ENCODE assay signal across 8 cellular contexts in the genomic region with DNA sequence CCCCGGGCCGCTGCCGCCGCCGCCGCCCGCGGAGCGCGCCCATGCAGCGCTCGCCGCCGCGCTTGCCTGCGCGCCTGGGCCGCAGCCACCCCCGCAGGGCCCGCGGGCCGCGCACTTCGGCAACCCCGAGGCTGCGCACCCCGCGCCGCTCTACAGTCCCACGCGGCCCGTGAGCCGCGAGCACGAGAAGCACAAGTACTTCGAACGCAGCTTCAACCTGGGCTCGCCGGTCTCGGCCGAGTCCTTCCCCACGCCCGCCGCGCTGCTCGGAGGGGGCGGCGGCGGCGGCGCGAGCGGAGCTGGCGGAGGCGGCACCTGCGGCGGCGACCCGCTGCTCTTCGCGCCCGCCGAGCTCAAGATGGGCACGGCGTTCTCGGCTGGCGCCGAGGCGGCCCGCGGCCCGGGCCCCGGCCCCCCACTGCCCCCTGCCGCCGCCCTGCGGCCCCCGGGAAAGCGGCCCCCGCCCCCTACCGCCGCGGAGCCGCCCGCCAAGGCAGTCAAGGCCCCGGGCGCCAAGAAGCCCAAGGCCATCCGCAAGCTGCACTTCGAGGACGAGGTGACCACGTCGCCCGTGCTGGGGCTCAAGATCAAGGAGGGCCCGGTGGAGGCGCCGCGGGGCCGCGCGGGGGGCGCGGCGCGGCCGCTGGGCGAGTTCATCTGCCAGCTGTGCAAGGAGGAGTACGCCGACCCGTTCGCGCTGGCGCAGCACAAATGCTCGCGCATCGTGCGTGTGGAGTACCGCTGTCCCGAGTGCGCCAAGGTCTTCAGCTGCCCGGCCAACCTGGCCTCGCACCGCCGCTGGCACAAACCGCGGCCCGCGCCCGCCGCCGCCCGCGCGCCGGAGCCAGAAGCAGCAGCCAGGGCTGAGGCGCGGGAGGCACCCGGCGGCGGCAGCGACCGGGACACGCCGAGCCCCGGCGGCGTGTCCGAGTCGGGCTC. TPM values are rescaled to one million over a fixed set of nuclear protein-coding genes. Genes with fewer than 3 reads are reported as not detected.
A peak's percentile ranks its signal among the peaks of the same experiment; 100 is the strongest.
DNase-seq lines count a peak whose midpoint lies in the region; ATAC-seq and TF ChIP-seq lines count a peak whose summit lies in the region.

No MANE protein-coding gene starts in this region.

- 2% methylated on average over 59 of the region's 147 CpGs; no CpG with 5 or more reads in 1 of the 2 experiments for WGBS in IMR-90 (ENCODE audit: extremely low coverage in 2 of 2, insufficient read length in 1 of 2), 2 experiments

- H3K36me3 ChIP-seq in IMR-90 (ENCODE audit: control insufficient read depth, insufficient read depth, low read length) (no peaks in the 10 kb centered on the region), neuron (ENCODE audit: insufficient read depth, low read length) (no peaks in the 10 kb centered on the region)

- H3K4me1 ChIP-seq in IMR-90 (ENCODE audit: control insufficient read depth, insufficient read depth, low read length) (peaks cover 2% of the 10 kb centered on the region; the same call in 1 of the 2 replicates), neuron (ENCODE audit: insufficient read depth, low read length) (peaks cover 52% of the 10 kb centered on the region)

- H3K9me3 ChIP-seq in IMR-90 (ENCODE audit: control insufficient read depth, insufficient read depth, low read length) (peaks cover 3% of the 10 kb centered on the region; the same call in 1 of the 2 replicates), neuron (ENCODE audit: low read length) (peaks cover under 1% of the 10 kb centered on the region)

- TF ChIP-seq POLR2A in IMR-90 (IDR thresholded peaks at IDR 0.05; ENCODE audit: low read depth, low read length), result no peak

- H3K27ac ChIP-seq in IMR-90 (ENCODE audit: insufficient read depth, low read length) (no peak overlapping the region), caudate nucleus (ENCODE audit: low read depth, low read length) (peak overlapping the region; percentile 52)

- H2AFZ ChIP-seq in IMR-90 (replicated peaks; ENCODE audit: low read length, poor library complexity) (peak overlapping the region; percentile 54), neuron (ENCODE audit: low read depth, low read length) (peak overlapping the region; percentile 9)

- POLR2A ChIA-PET in IMR-90 (lab: Charles Lee; ENCODE audit: unreplicated experiment), result no interaction called here

- no peak for TF ChIP-seq CTCF in IMR-90 (conservative IDR thresholded peaks at IDR 0.05; ENCODE audit: low read depth, low read length)

- TF ChIP-seq RAD21 in IMR-90 (IDR thresholded peaks at IDR 0.05; ENCODE audit: low read length), result no peak

- H2AK9ac ChIP-seq in IMR-90 (replicated peaks; ENCODE audit: low read depth, low read length, poor library complexity), result no peak overlapping the region

- H4K20me1 ChIP-seq in IMR-90 (ENCODE audit: insufficient read depth, low read length), result no peaks in the 10 kb centered on the region

- peak overlapping the region; percentile 51 for H3K4me3 ChIP-seq in GM08714 (ENCODE audit: low read length)
- H3K4me3 ChIP-seq in IMR-90 (ENCODE audit: insufficient read depth, low read depth, low read length), result peak overlapping the region; percentile 34
- peak overlapping the region; percentile 59 for H3K4me3 ChIP-seq in neuron (ENCODE audit: low read length)

- BruUV-seq in IMR-90 (replicated peaks; lab: Mats Ljungman, UMichigan), result no TSS peak

- H3K56ac ChIP-seq in IMR-90 (ENCODE audit: extremely low read depth, insufficient read depth, low read length), result no peak overlapping the region

- H2BK120ac ChIP-seq in IMR-90 (ENCODE audit: low read depth, low read length), result no peak overlapping the region

- H3K27me3 ChIP-seq in IMR-90 (ENCODE audit: control insufficient read depth, insufficient read depth, low read length) (peaks cover 94% of the 10 kb centered on the region), neuron (ENCODE audit: insufficient read depth, low read length) (peaks cover 68% of the 10 kb centered on the region)

- no peak overlapping the region for H3K23ac ChIP-seq in IMR-90 (ENCODE audit: low read depth, low read length)

- no peak overlapping the region for H2BK15ac ChIP-seq in IMR-90 (ENCODE audit: low read depth, low read length)

- dilution Hi-C loops in IMR-90 (cut with HindIII; ENCODE audit: low sequenced_read_pairs, unreplicated experiment), result no loop called here

- no peaks in the 10 kb centered on the region for H3K79me1 ChIP-seq in IMR-90 (ENCODE audit: low read depth in 1 of 2, low read length in 2 of 2)

- no peak overlapping the region for H2BK5ac ChIP-seq in IMR-90 (ENCODE audit: low read depth, low read length, poor library complexity, severe bottlenecking)

- CTCF ChIA-PET in IMR-90 (lab: Yijun Ruan, JAX), result no interaction called here

- H2BK20ac ChIP-seq in IMR-90 (ENCODE audit: low read depth, low read length), result no peak overlapping the region

- H3K14ac ChIP-seq in IMR-90 (replicated peaks; ENCODE audit: low read depth, low read length), result no peak overlapping the region

- H3K4ac ChIP-seq in IMR-90 (ENCODE audit: low read depth, low read length), result no peak overlapping the region

- no peak overlapping the region for H4K5ac ChIP-seq in IMR-90 (ENCODE audit: low read depth, low read length)

- intact Hi-C loops in IMR-90 (cut with micrococcal nuclease), result no loop called here

- H3K18ac ChIP-seq in IMR-90 (ENCODE audit: low read depth, low read length), result no peak overlapping the region

- no peak overlapping the region for H3K9ac ChIP-seq in IMR-90 (ENCODE audit: low read depth, low read length)

- DNase-seq in IMR-90 (no peak), caudate nucleus (lab: John Stamatoyannopoulos, UW) (peak in 21 of 61 donors; percentile 10 to 74 (median 30)), DMS153 (lab: John Stamatoyannopoulos, UW) (no peak), HK-2 (ENCODE audit: unreplicated experiment) (no peak), UCSD-AML1 (lab: John Stamatoyannopoulos, UW; ENCODE audit: unreplicated experiment) (no peak), cortex of kidney (lab: John Stamatoyannopoulos, UW) (no peak)

- no peak overlapping the region for H4K8ac ChIP-seq in IMR-90 (ENCODE audit: low read depth in 2 of 2, low read length in 2 of 2)

- no peak; the same call in 1 of the 2 replicates for ATAC-seq in IMR-90 (ENCODE audit: low read depth)

- in situ Hi-C loops in IMR-90 (cut with MboI; ENCODE audit: low sequenced_read_pairs), result no loop called here

- no peak overlapping the region for H4K91ac ChIP-seq in IMR-90 (ENCODE audit: insufficient read depth, low read depth, low read length)

- no peaks in the 10 kb centered on the region for H3K9me1 ChIP-seq in IMR-90 (ENCODE audit: insufficient read depth, low read length)

- H3K4me2 ChIP-seq in IMR-90 (ENCODE audit: low read depth, low read length), result peak overlapping the region; percentile 51

- no peak overlapping the region for H2AK5ac ChIP-seq in IMR-90 (ENCODE audit: low read depth, low read length)

TF ChIP-seq in IMR-90, 13 proteins besides CTCF, POLR2A, EP300 and RAD21:
- TF ChIP-seq FOS (IDR thresholded peaks at IDR 0.05; ENCODE audit: low read depth, low read length) (no peak), NFE2L2 (IDR thresholded peaks at IDR 0.05; ENCODE audit: low read depth, low read length) (no peak), SMC3 (IDR thresholded peaks at IDR 0.05; ENCODE audit: low read depth, low read length) (no peak), CEBPB (IDR thresholded peaks at IDR 0.05; ENCODE audit: low read depth, low read length) (no peak), MAFK (IDR thresholded peaks at IDR 0.05; ENCODE audit: low read depth, low read length) (no peak), CHD1 (IDR thresholded peaks at IDR 0.05; ENCODE audit: low read depth, low read length) (no peak), RCOR1 (IDR thresholded peaks at IDR 0.05; ENCODE audit: insufficient replicate concordance, low read length) (no peak), MAZ (IDR thresholded peaks at IDR 0.05; ENCODE audit: borderline replicate concordance, low read depth, low read length) (no peak), BHLHE40 (IDR thresholded peaks at IDR 0.05; ENCODE audit: low read depth, low read length) (no peak), RFX5 (IDR thresholded peaks at IDR 0.05; ENCODE audit: low read depth, low read length) (no peak), MXI1 (IDR thresholded peaks at IDR 0.05; ENCODE audit: borderline replicate concordance, low read depth, low read length) (no peak)
- TF ChIP-seq, protein P1, sequence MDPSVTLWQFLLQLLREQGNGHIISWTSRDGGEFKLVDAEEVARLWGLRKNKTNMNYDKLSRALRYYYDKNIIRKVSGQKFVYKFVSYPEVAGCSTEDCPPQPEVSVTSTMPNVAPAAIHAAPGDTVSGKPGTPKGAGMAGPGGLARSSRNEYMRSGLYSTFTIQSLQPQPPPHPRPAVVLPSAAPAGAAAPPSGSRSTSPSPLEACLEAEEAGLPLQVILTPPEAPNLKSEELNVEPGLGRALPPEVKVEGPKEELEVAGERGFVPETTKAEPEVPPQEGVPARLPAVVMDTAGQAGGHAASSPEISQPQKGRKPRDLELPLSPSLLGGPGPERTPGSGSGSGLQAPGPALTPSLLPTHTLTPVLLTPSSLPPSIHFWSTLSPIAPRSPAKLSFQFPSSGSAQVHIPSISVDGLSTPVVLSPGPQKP (IDR thresholded peaks at IDR 0.05; ENCODE audit: borderline replicate concordance, low read depth, low read length), result no peak
- TF ChIP-seq, protein P2, sequence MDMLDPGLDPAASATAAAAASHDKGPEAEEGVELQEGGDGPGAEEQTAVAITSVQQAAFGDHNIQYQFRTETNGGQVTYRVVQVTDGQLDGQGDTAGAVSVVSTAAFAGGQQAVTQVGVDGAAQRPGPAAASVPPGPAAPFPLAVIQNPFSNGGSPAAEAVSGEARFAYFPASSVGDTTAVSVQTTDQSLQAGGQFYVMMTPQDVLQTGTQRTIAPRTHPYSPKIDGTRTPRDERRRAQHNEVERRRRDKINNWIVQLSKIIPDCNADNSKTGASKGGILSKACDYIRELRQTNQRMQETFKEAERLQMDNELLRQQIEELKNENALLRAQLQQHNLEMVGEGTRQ (IDR thresholded peaks at IDR 0.05; ENCODE audit: low read depth, low read length), result no peak

RNA-seq across cellular contexts. Expression of a gene that starts 0.8 kb away (rescaled TPM):
- not detected in 2 replicates for total RNA-seq in IMR-90 (2012; rRNA removed)
- not detected in 2 replicates for polyA plus RNA-seq in IMR-90 (2012; rRNA removed)
- 0.01 TPM in 1 of 2 replicates, not detected in the other for polyA plus RNA-seq in IMR-90 (2012; cell fraction: cytosol; rRNA removed)
- not detected in 2 replicates for polyA plus RNA-seq in IMR-90 (2012; cell fraction: nucleus; rRNA removed; ENCODE audit: low replicate concordance)
